17 cellular contexts compared by ENCODE assay signal in the genomic region with DNA sequence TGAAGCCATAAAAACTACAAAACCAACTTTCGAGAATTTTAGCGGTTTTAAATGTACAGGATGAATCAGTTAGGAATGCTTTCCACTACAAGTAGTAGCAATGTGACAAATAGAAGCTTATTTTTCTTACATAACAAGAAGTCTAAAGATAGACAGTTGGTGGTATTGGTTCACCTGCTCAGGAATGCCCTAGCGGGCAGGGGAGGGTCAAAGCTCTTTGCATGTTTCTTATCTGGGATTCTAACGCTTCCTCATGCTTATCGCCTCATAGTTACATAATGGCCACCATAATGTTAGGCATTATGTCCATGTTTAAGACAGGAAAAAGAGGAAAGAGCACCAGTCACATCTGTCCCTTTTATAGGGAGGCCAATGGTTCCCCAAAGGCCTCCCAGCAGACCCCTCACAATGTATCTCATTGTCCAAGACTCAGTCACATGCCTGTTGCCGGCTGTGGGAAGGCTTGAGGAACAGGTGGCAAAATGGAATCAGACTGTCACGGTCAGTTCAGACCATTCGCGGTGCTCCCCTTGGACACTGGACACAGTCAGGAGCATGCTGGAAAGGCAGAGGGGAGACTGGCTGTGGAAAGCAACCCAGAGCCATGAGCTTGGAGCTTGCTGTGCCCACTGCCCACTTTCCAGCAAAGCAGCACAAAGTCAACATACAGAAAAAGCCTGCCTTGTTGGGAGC.
DNase-seq lines count a peak whose midpoint lies in the region; ATAC-seq and TF ChIP-seq lines count a peak whose summit lies in the region.
"Had no signal": no experiment of that assay in that cellular context is flagged by ENCODE, and none has a peak within 500 bp of the region (broad histone marks: within the 10 kb centered on the region; RNA-seq: fewer than 3 reads in every experiment).

No MANE protein-coding gene starts in this region.

- no peak overlapping the region for H2BK15ac ChIP-seq in neuronal stem cell (ENCODE audit: low read length)

- peaks cover 25% of the 10 kb centered on the region for H3K9me3 Mint-ChIP-seq in activated T-cell treated with anti-CD3 and anti-CD28 coated beads, Interleukin-2, amount 50 U/mL, for 24 hours
- peaks cover 26% of the 10 kb centered on the region for H3K9me3 Mint-ChIP-seq in activated T-cell treated with anti-CD3 and anti-CD28 coated beads, Interleukin-2, amount 50 U/mL, for 4 hours
- peaks cover 31% of the 10 kb centered on the region for H3K9me3 Mint-ChIP-seq in endodermal cell

- no peak overlapping the region for H4K8ac ChIP-seq in neuronal stem cell (ENCODE audit: low read depth, low read length)

- H3K4me1 ChIP-seq in endodermal cell (ENCODE audit: control insufficient read depth, insufficient read depth, low read length) = no peaks in the 10 kb centered on the region
- peaks cover 0 to 7% of the 10 kb centered on the region in 2 donors for H3K4me1 ChIP-seq in neuronal stem cell (ENCODE audit: control insufficient read depth in 2 of 2, insufficient read depth in 1 of 2, low read depth in 1 of 2, low read length in 2 of 2)
- H3K4me1 ChIP-seq in upper lobe of right lung = no peaks in the 10 kb centered on the region

- peak; percentile 21 for DNase-seq in activated T-cell treated with anti-CD3 and anti-CD28 coated beads, Interleukin-2, amount 50 U/mL, for 24 hours
- no peak for DNase-seq in activated T-cell treated with anti-CD3 and anti-CD28 coated beads, Interleukin-2, amount 50 U/mL, for 4 hours
- peak; percentile 14 for DNase-seq in endodermal cell
- no peak for DNase-seq in neuronal stem cell (ENCODE audit: low spot score)
- peak; percentile 42 for DNase-seq in upper lobe of right lung
- DNase-seq in iPS-NIHi7 (ENCODE audit: extremely low spot score) = no peak
- DNase-seq: CD4-positive, alpha-beta T cell; EL; KG1; NCI-H1436; NCI-H1930; NCI-H226; NCI-H524 treated with DMSO at 0.1 percent for 48 hours; SHP77 had no signal

- ATAC-seq in activated T-cell treated with anti-CD3 and anti-CD28 coated beads, Interleukin-2, amount 50 U/mL, for 4 hours = no peak
- no peak for ATAC-seq in upper lobe of right lung
- no peak for ATAC-seq in HG03521 (IDR thresholded peaks at IDR 0.05; ENCODE audit: unreplicated experiment)
- ATAC-seq: GM12878, GM23338 had no signal

- H3K4me3 Mint-ChIP-seq in activated T-cell treated with anti-CD3 and anti-CD28 coated beads, Interleukin-2, amount 50 U/mL, for 24 hours = no peak overlapping the region
- H3K4me3 Mint-ChIP-seq in activated T-cell treated with anti-CD3 and anti-CD28 coated beads, Interleukin-2, amount 50 U/mL, for 4 hours = no peak overlapping the region
- no peak overlapping the region for H3K4me3 Mint-ChIP-seq in endodermal cell
- H3K4me3 Mint-ChIP-seq: CD4-positive, alpha-beta T cell; GM23338 had no signal

- no peak overlapping the region for H3K18ac ChIP-seq in neuronal stem cell (ENCODE audit: low read length)

- no peak overlapping the region for H2BK120ac ChIP-seq in neuronal stem cell (ENCODE audit: low read depth, low read length)

- no peak overlapping the region for H2BK5ac ChIP-seq in neuronal stem cell (ENCODE audit: low read length)

- H3K27ac Mint-ChIP-seq in activated T-cell treated with anti-CD3 and anti-CD28 coated beads, Interleukin-2, amount 50 U/mL, for 24 hours = no peak overlapping the region
- H3K27ac Mint-ChIP-seq in endodermal cell = no peak overlapping the region
- H3K27ac Mint-ChIP-seq: CD4-positive, alpha-beta T cell; GM23338 had no signal

- H2AK5ac ChIP-seq in neuronal stem cell (ENCODE audit: low read depth, low read length) = peak overlapping the region; percentile 15

- H3K4ac ChIP-seq in neuronal stem cell (ENCODE audit: low read length) = no peak overlapping the region

- intact Hi-C loops in upper lobe of right lung (cut with DNase I) = no loop called here

- H3K27ac ChIP-seq in endodermal cell (ENCODE audit: low read depth, low read length) (no peak overlapping the region), neuronal stem cell (replicated peaks; ENCODE audit: low read length) (no peak overlapping the region), upper lobe of right lung (no peak overlapping the region)

- H3K23ac ChIP-seq in neuronal stem cell (ENCODE audit: low read depth, low read length, poor library complexity) = no peak overlapping the region

- H3K27me3 ChIP-seq in endodermal cell (ENCODE audit: control insufficient read depth, insufficient read depth, low read length, poor library complexity, severe bottlenecking) (no peaks in the 10 kb centered on the region), neuronal stem cell (ENCODE audit: control insufficient read depth in 3 of 3, insufficient read depth in 3 of 3, low read depth in 1 of 3, low read length in 3 of 3) (peaks cover 0 to 3% (median 0%) of the 10 kb centered on the region in 3 experiments), upper lobe of right lung (no peaks in the 10 kb centered on the region)

- H3K9me3 ChIP-seq in endodermal cell (ENCODE audit: control insufficient read depth, low read length) (peaks cover 26% of the 10 kb centered on the region), neuronal stem cell (replicated peaks in 1 of 2; ENCODE audit: control insufficient read depth in 2 of 2, insufficient read depth in 1 of 2, low read depth in 1 of 2, low read length in 2 of 2) (peaks cover 15 to 24% of the 10 kb centered on the region in 2 donors), upper lobe of right lung (peaks cover 5% of the 10 kb centered on the region)

- no peak overlapping the region for H2AFZ ChIP-seq in neuronal stem cell (ENCODE audit: low read length)
- H2AFZ ChIP-seq: GM23338 had no signal

- H3K9ac ChIP-seq in endodermal cell (ENCODE audit: extremely low read depth, low read length, poor library complexity, severe bottlenecking) (no peak overlapping the region), neuronal stem cell (ENCODE audit: low read depth, low read length, poor library complexity) (no peak overlapping the region)

- no peaks in the 10 kb centered on the region for H3K4me1 Mint-ChIP-seq in activated T-cell treated with anti-CD3 and anti-CD28 coated beads, Interleukin-2, amount 50 U/mL, for 24 hours (ENCODE audit: low read depth)
- H3K4me1 Mint-ChIP-seq in activated T-cell treated with anti-CD3 and anti-CD28 coated beads, Interleukin-2, amount 50 U/mL, for 4 hours (ENCODE audit: low read depth) = peaks cover 3% of the 10 kb centered on the region
- H3K4me1 Mint-ChIP-seq in endodermal cell = peaks cover 1% of the 10 kb centered on the region

- H3K4me3 ChIP-seq in endodermal cell (ENCODE audit: low read length) (no peak overlapping the region), neuronal stem cell (ENCODE audit: low read length in 2 of 2) (no peak overlapping the region), upper lobe of right lung (no peak overlapping the region)
- H3K4me3 ChIP-seq: GM12878, GM23338 had no signal

- H3K27me3 Mint-ChIP-seq in activated T-cell treated with anti-CD3 and anti-CD28 coated beads, Interleukin-2, amount 50 U/mL, for 24 hours = no peaks in the 10 kb centered on the region
- no peaks in the 10 kb centered on the region for H3K27me3 Mint-ChIP-seq in activated T-cell treated with anti-CD3 and anti-CD28 coated beads, Interleukin-2, amount 50 U/mL, for 4 hours (ENCODE audit: low read depth)
- H3K27me3 Mint-ChIP-seq in endodermal cell (ENCODE audit: insufficient read depth) = no peaks in the 10 kb centered on the region
- H3K27me3 Mint-ChIP-seq: CD4-positive, alpha-beta T cell had no signal

- TF ChIP-seq CTCF in endodermal cell (conservative IDR thresholded peaks at IDR 0.05) (no peak), upper lobe of right lung (IDR thresholded peaks at IDR 0.05) (no peak)

- H3K36me3 Mint-ChIP-seq in activated T-cell treated with anti-CD3 and anti-CD28 coated beads, Interleukin-2, amount 50 U/mL, for 24 hours (ENCODE audit: low read depth) = peaks cover 8% of the 10 kb centered on the region
- peaks cover 2% of the 10 kb centered on the region for H3K36me3 Mint-ChIP-seq in activated T-cell treated with anti-CD3 and anti-CD28 coated beads, Interleukin-2, amount 50 U/mL, for 4 hours (ENCODE audit: insufficient read depth)
- H3K36me3 Mint-ChIP-seq in endodermal cell (ENCODE audit: low read depth) = peaks cover 1% of the 10 kb centered on the region

- H3K14ac ChIP-seq in neuronal stem cell (ENCODE audit: low read length) = no peak overlapping the region

- no peak overlapping the region for H4K91ac ChIP-seq in neuronal stem cell (ENCODE audit: low read depth, low read length, poor library complexity)

- no peak overlapping the region for H3K4me2 ChIP-seq in neuronal stem cell (ENCODE audit: insufficient read depth, low read length, poor library complexity, severe bottlenecking)
- H3K4me2 ChIP-seq: GM23338 had no signal

- H2BK12ac ChIP-seq in neuronal stem cell (ENCODE audit: low read length) = no peak overlapping the region

- peaks cover 7% of the 10 kb centered on the region for H3K79me1 ChIP-seq in neuronal stem cell (ENCODE audit: low read depth, low read length)

- 95 to 100% methylated on average over 5 to 9 of the region's 9 CpGs for WGBS in endodermal cell (ENCODE audit: insufficient coverage in 1 of 2, insufficient read length in 1 of 2), 2 experiments
- no CpG with 5 or more reads among the region's 9 CpGs for WGBS in neuronal stem cell (ENCODE audit: extremely low coverage in 2 of 2, insufficient read length in 2 of 2, insufficient replicate concordance in 1 of 2), 2 donors

- H3K36me3 ChIP-seq in endodermal cell (ENCODE audit: control insufficient read depth, insufficient read depth, low read length) (no peaks in the 10 kb centered on the region), neuronal stem cell (replicated peaks in 1 of 2; ENCODE audit: control insufficient read depth in 2 of 2, insufficient read depth in 2 of 2, low read length in 2 of 2) (no peaks in the 10 kb centered on the region), upper lobe of right lung (no peaks in the 10 kb centered on the region)

Comparison
In these comparisons a context has a peak if more than half of its experiments do, and no peak if none do; other contexts are left out.
1. DNase-seq: peak in activated T-cell treated with anti-CD3 and anti-CD28 coated beads, Interleukin-2, amount 50 U/mL, for 24 hours (single experiment), endodermal cell (single experiment) and upper lobe of right lung (single experiment); none in activated T-cell treated with anti-CD3 and anti-CD28 coated beads, Interleukin-2, amount 50 U/mL, for 4 hours (single experiment), neuronal stem cell (single experiment) and iPS-NIHi7 (single experiment).